Comparison of ENCODE assay signal across 8 cellular contexts in genomic region chr14:95156765-95157194, GRCh38. TPM values are rescaled to one million over a fixed set of nuclear protein-coding genes. Genes with fewer than 3 reads are reported as not detected.
A peak's percentile ranks its signal among the peaks of the same experiment; 100 is the strongest.
DNase-seq lines count a peak whose midpoint lies in the region; ATAC-seq and TF ChIP-seq lines count a peak whose summit lies in the region.

No MANE protein-coding gene starts in this region.

- H3F3A ChIP-seq in PC-9 (ENCODE audit: insufficient read depth, low read depth) = no peaks in the 10 kb centered on the region

- H4K20me1 ChIP-seq in PC-9 (ENCODE audit: insufficient read depth) = no peaks in the 10 kb centered on the region

- DNase-seq in DMS53 (lab: John Stamatoyannopoulos, UW) = peak; percentile 70
- no peak for DNase-seq in DMS53 treated with DMSO at 0.1 percent for 48 hours (lab: John Stamatoyannopoulos, UW; ENCODE audit: unreplicated experiment)
- peak in 1 of 2 experiments; percentile 3 for DNase-seq in PC-9
- no peak for DNase-seq in activated naive CD8-positive, alpha-beta T cell treated with anti-CD3 and anti-CD28 coated beads, Interleukin-2, amount 10 ng/mL, durations not matched to agents 7 days and 5 days
- no peak for DNase-seq in right atrium auricular region (ENCODE audit: low spot score)
- no peak for DNase-seq in retinal pigment epithelial cell (ENCODE audit: low read depth)
- DNase-seq in DMS114 treated with DMSO at 0.1 percent for 48 hours (lab: John Stamatoyannopoulos, UW; ENCODE audit: unreplicated experiment) = no peak

- H3K4me3 ChIP-seq in PC-9 (peak overlapping the region; percentile 88), right atrium auricular region (peak overlapping the region; percentile 69 to 93), retinal pigment epithelial cell (ENCODE audit: low read length) (peak overlapping the region; percentile 74)

- BruUV-seq in PC-9 (replicated peaks; lab: Mats Ljungman, UMichigan) = no TSS peak

- H3K27ac ChIP-seq in PC-9 (peak overlapping the region; percentile 82; the same call in 1 of the 2 replicates), right atrium auricular region (peak overlapping the region; percentile 90 to 91)

- peak overlapping the region; percentile 83 for H3K4me2 ChIP-seq in PC-9

- peak overlapping the region; percentile 86 for H3K4me3 Mint-ChIP-seq in activated naive CD8-positive, alpha-beta T cell treated with anti-CD3 and anti-CD28 coated beads, Interleukin-2, amount 10 ng/mL, durations not matched to agents 7 days and 5 days

- CTCF ChIA-PET in PC-9 (lab: Charles Lee) = no interaction called here

- no peak for TF ChIP-seq CTCF in PC-9 (conservative IDR thresholded peaks at IDR 0.05)
- TF ChIP-seq CTCF in right atrium auricular region (IDR thresholded peaks at IDR 0.05) = no peak
- no peak for TF ChIP-seq CTCF in retinal pigment epithelial cell (conservative IDR thresholded peaks at IDR 0.05; ENCODE audit: low read depth, low read length)

- peak; percentile 24 for ATAC-seq in HG02870 (IDR thresholded peaks at IDR 0.05; ENCODE audit: unreplicated experiment)
- peak; percentile 41 for ATAC-seq in activated naive CD8-positive, alpha-beta T cell treated with anti-CD3 and anti-CD28 coated beads, Interleukin-2, amount 10 ng/mL, durations not matched to agents 7 days and 5 days (ENCODE audit: low read depth)

- H3K36me3 ChIP-seq in PC-9 (ENCODE audit: low read depth) = no peaks in the 10 kb centered on the region
- H3K36me3 ChIP-seq in right atrium auricular region = no peaks in the 10 kb centered on the region

- H3K9me3 ChIP-seq in PC-9 (ENCODE audit: insufficient read depth, low read depth) = no peaks in the 10 kb centered on the region
- no peaks in the 10 kb centered on the region for H3K9me3 ChIP-seq in right atrium auricular region

- H3K4me1 ChIP-seq in PC-9 (replicated peaks; ENCODE audit: insufficient read depth) (peaks cover 8% of the 10 kb centered on the region; the same call in 1 of the 2 replicates), right atrium auricular region (peaks cover 0 to 43% of the 10 kb centered on the region in 2 donors)

- H3K79me2 ChIP-seq in PC-9 (ENCODE audit: low read depth) = peaks cover 58% of the 10 kb centered on the region

- POLR2A ChIA-PET in PC-9 (lab: Charles Lee; ENCODE audit: unreplicated experiment) = no interaction called here
- POLR2A ChIA-PET in activated naive CD8-positive, alpha-beta T cell treated with anti-CD3 and anti-CD28 coated beads, Interleukin-2, amount 10 ng/mL, durations not matched to agents 7 days and 5 days (lab: Charles Lee) = interaction anchor here (0.5 to 1.0 kb wide), 3 partner anchors 26 to 1209 kb away, joined by 3 to 4 read pairs (median 3); no protein-coding TSS in a partner anchor

- peaks cover 28% of the 10 kb centered on the region for H3K4me1 Mint-ChIP-seq in activated naive CD8-positive, alpha-beta T cell treated with anti-CD3 and anti-CD28 coated beads, Interleukin-2, amount 10 ng/mL, durations not matched to agents 7 days and 5 days

- intact Hi-C loops in PC-9 (cut with micrococcal nuclease; ENCODE audit: unreplicated experiment) = no loop called here

- H3K27me3 Mint-ChIP-seq in activated naive CD8-positive, alpha-beta T cell treated with anti-CD3 and anti-CD28 coated beads, Interleukin-2, amount 10 ng/mL, durations not matched to agents 7 days and 5 days = no peaks in the 10 kb centered on the region

- peaks cover 6% of the 10 kb centered on the region for H3K36me3 Mint-ChIP-seq in activated naive CD8-positive, alpha-beta T cell treated with anti-CD3 and anti-CD28 coated beads, Interleukin-2, amount 10 ng/mL, durations not matched to agents 7 days and 5 days

- H2AFZ ChIP-seq in PC-9 = peak overlapping the region; percentile 75

- no peaks in the 10 kb centered on the region for H3K9me3 Mint-ChIP-seq in activated naive CD8-positive, alpha-beta T cell treated with anti-CD3 and anti-CD28 coated beads, Interleukin-2, amount 10 ng/mL, durations not matched to agents 7 days and 5 days

- H3K9me2 ChIP-seq in PC-9 (ENCODE audit: insufficient read depth) = no peaks in the 10 kb centered on the region

- peak overlapping the region; percentile 67 for H3K27ac Mint-ChIP-seq in activated naive CD8-positive, alpha-beta T cell treated with anti-CD3 and anti-CD28 coated beads, Interleukin-2, amount 10 ng/mL, durations not matched to agents 7 days and 5 days

- H3K27me3 ChIP-seq in PC-9 (ENCODE audit: insufficient read depth, low read depth) (no peaks in the 10 kb centered on the region), right atrium auricular region (no peaks in the 10 kb centered on the region)

RNA-seq across cellular contexts. Expression of gene DICER1, which starts 0.5 kb away (rescaled TPM):
- total RNA-seq in PC-9 (2021) (11.2 and 15.1 TPM in 2 replicates), right atrium auricular region (10 to 100 TPM; 15.9 to 23.0 TPM)
- total RNA-seq in activated naive CD8-positive, alpha-beta T cell treated with anti-CD3 and anti-CD28 coated beads, Interleukin-2, amount 10 ng/mL, durations not matched to agents 7 days and 5 days = 10 to 100 TPM; 62.7 to 65.5 TPM
